8 cellular contexts compared by ENCODE assay signal in genomic region chr1:209672705-209673630, GRCh38. TPM values are rescaled to one million over a fixed set of nuclear protein-coding genes. Genes with fewer than 3 reads are reported as not detected.
DNase-seq lines count a peak whose midpoint lies in the region; ATAC-seq and TF ChIP-seq lines count a peak whose summit lies in the region.

No MANE protein-coding gene starts in this region.

- peaks cover 63% of the 10 kb centered on the region for H3K4me1 Mint-ChIP-seq in activated T-cell treated with anti-CD3 and anti-CD28 coated beads, Interleukin-2, amount 50 U/mL, for 72 hours (ENCODE audit: low read depth)

- peak overlapping the region; percentile 80 to 83 for H3K4me3 Mint-ChIP-seq in activated T-cell treated with anti-CD3 and anti-CD28 coated beads, Interleukin-2, amount 50 U/mL, for 72 hours

- H3K36me3 ChIP-seq in gastrocnemius medialis (no peaks in the 10 kb centered on the region), ovary (no peaks in the 10 kb centered on the region), transverse colon (no peaks in the 10 kb centered on the region)

- TF ChIP-seq CTCF in gastrocnemius medialis (IDR thresholded peaks at IDR 0.05 in 4 of 5, conservative IDR thresholded peaks at IDR 0.05 in 1 of 5): no peak
- no peak for TF ChIP-seq CTCF in ovary (IDR thresholded peaks at IDR 0.05)
- no peak for TF ChIP-seq CTCF in transverse colon (IDR thresholded peaks at IDR 0.05)

- H3K27ac Mint-ChIP-seq in activated T-cell treated with anti-CD3 and anti-CD28 coated beads, Interleukin-2, amount 50 U/mL, for 72 hours: peak overlapping the region; percentile 83

- TF ChIP-seq POLR2A in GM19099 (IDR thresholded peaks at IDR 0.05; ENCODE audit: extremely low read depth, insufficient read length, low read depth): peak; percentile 21
- no peak for TF ChIP-seq POLR2A in gastrocnemius medialis (IDR thresholded peaks at IDR 0.05)
- TF ChIP-seq POLR2A in ovary (IDR thresholded peaks at IDR 0.05): no peak
- TF ChIP-seq POLR2A in transverse colon (IDR thresholded peaks at IDR 0.05): no peak

- ATAC-seq in HG03097 (IDR thresholded peaks at IDR 0.05; ENCODE audit: low FRiP score, unreplicated experiment) (peak; percentile 83), gastrocnemius medialis (no peak)
- ATAC-seq in activated T-cell treated with anti-CD3 and anti-CD28 coated beads, Interleukin-2, amount 50 U/mL, for 72 hours (replicated peaks in 1 of 2): peak; percentile 84

- in situ Hi-C loops in gastrocnemius medialis (cut with MboI; ENCODE audit: low sequenced_read_pairs in 4 of 4) (no loop called here), transverse colon (cut with MboI; ENCODE audit: low pct_ligation_motif_present in 1 of 4, low pct_unique_long_range_greater_than_20kb in 1 of 4, low sequenced_read_pairs in 3 of 4) (no loop called here)

- H3K9me3 Mint-ChIP-seq in activated T-cell treated with anti-CD3 and anti-CD28 coated beads, Interleukin-2, amount 50 U/mL, for 72 hours: peaks cover 3 to 4% of the 10 kb centered on the region in 2 donors

- 74 to 79% (median 76%) methylated on average over 5 of the region's 5 CpGs for WGBS in ovary, 3 donors
- WGBS in transverse colon (ENCODE audit: low coverage in 1 of 2), 2 donors: 68 to 93% methylated on average over 3 to 5 of the region's 5 CpGs

- H3K27me3 ChIP-seq in gastrocnemius medialis: no peaks in the 10 kb centered on the region
- H3K27me3 ChIP-seq in ovary: no peaks in the 10 kb centered on the region
- H3K27me3 ChIP-seq in transverse colon: no peaks in the 10 kb centered on the region

- H3K27ac ChIP-seq in gastrocnemius medialis: peak overlapping the region; percentile 95 to 96 (median 95)
- H3K27ac ChIP-seq in ovary: peak overlapping the region in 1 of 2 donors; percentile 32
- H3K27ac ChIP-seq in transverse colon: no peak overlapping the region

- TF ChIP-seq EP300 in ovary (IDR thresholded peaks at IDR 0.05) (no peak), transverse colon (IDR thresholded peaks at IDR 0.05; ENCODE audit: low read depth) (no peak)

- H3K9me3 ChIP-seq in gastrocnemius medialis: no peaks in the 10 kb centered on the region
- H3K9me3 ChIP-seq in ovary: no peaks in the 10 kb centered on the region
- no peaks in the 10 kb centered on the region for H3K9me3 ChIP-seq in transverse colon

- DNase-seq in CD1c-positive myeloid dendritic cell (ENCODE audit: extremely low spot score): peak; percentile 86
- DNase-seq in activated T-cell treated with anti-CD3 and anti-CD28 coated beads, Interleukin-2, amount 50 U/mL, for 72 hours: peak; percentile 65 to 69
- no peak for DNase-seq in gastrocnemius medialis
- DNase-seq in ovary: no peak
- DNase-seq in transverse colon: no peak
- DNase-seq in activated effector memory CD4-positive, alpha-beta T cell treated with anti-CD3 and anti-CD28 coated beads, Interleukin-2, amount 50 U/mL, for 16 hours: no peak

- peaks cover 39% of the 10 kb centered on the region for H3K27me3 Mint-ChIP-seq in activated T-cell treated with anti-CD3 and anti-CD28 coated beads, Interleukin-2, amount 50 U/mL, for 72 hours (ENCODE audit: low read depth)

- intact Hi-C loops in gastrocnemius medialis (cut with DNase I; ENCODE audit: low total_unique reads): no loop called here
- intact Hi-C loops in ovary (cut with DNase I): no loop called here
- intact Hi-C loops in transverse colon (cut with DNase I; ENCODE audit: low total_unique reads): no loop called here

- H3K4me3 ChIP-seq in gastrocnemius medialis (no peak overlapping the region), ovary (no peak overlapping the region), transverse colon (no peak overlapping the region)

- H3K4me1 ChIP-seq in gastrocnemius medialis (peaks cover 61 to 68% of the 10 kb centered on the region in 2 donors), ovary (ENCODE audit: insufficient read depth) (peaks cover 13% of the 10 kb centered on the region), transverse colon (peaks cover 8 to 29% (median 19%) of the 10 kb centered on the region in 4 donors)

- peaks cover 8 to 12% of the 10 kb centered on the region in 2 donors for H3K36me3 Mint-ChIP-seq in activated T-cell treated with anti-CD3 and anti-CD28 coated beads, Interleukin-2, amount 50 U/mL, for 72 hours (ENCODE audit: insufficient read depth in 2 of 2)

RNA-seq across cellular contexts. Expression of gene G0S2, which starts 2.2 kb away (rescaled TPM):
- 10 to 100 TPM in 1 of 2 donors, 1 to 10 TPM in 1; 9.6 to 25.9 TPM for total RNA-seq in activated T-cell treated with anti-CD3 and anti-CD28 coated beads, Interleukin-2, amount 50 U/mL, for 72 hours
- 1,000 to 10,000 TPM in 1 of 4 donors, 100 to 1,000 TPM in 1, 10 to 100 TPM in 2; 29.1 to 1,155 (median 83.4) TPM for total RNA-seq in gastrocnemius medialis
- 100 to 1,000 TPM in 3 of 7 donors, 10 to 100 TPM in 4; 61.4 to 392 (median 79.2) TPM for total RNA-seq in ovary
- polyA plus RNA-seq in ovary: 10 to 100 TPM; 41.5 to 75.4 TPM
- 10 to 100 TPM in 2 of 4 donors, 1 to 10 TPM in 2; 1.8 to 84.2 (median 26.9) TPM for total RNA-seq in transverse colon

RNA-seq across cellular contexts. Expression of gene LAMB3, which starts 20.7 kb away (rescaled TPM):
- 10 to 100 TPM in 1 of 2 donors, 1 to 10 TPM in 1; 5.9 to 26.0 TPM for total RNA-seq in activated T-cell treated with anti-CD3 and anti-CD28 coated beads, Interleukin-2, amount 50 U/mL, for 72 hours
- total RNA-seq in gastrocnemius medialis: 1 to 10 TPM in 1 of 4 donors, under 1 TPM in 3; 0.61 to 1.9 (median 0.72) TPM
- total RNA-seq in ovary: 10 to 100 TPM in 1 of 7 donors, 1 to 10 TPM in 4, under 1 TPM in 2; 0.58 to 56.9 (median 4.2) TPM
- polyA plus RNA-seq in ovary: 1 to 10 TPM in 1 of 2 donors, under 1 TPM in 1; 0.54 to 7.0 TPM
- 100 to 1,000 TPM in 3 of 4 donors, 10 to 100 TPM in 1; 47.2 to 147 (median 126) TPM for total RNA-seq in transverse colon

RNA-seq across cellular contexts. Expression of gene HSD11B1, which starts 31.7 kb away (rescaled TPM):
- 1 to 10 TPM; 2.1 to 3.1 TPM for total RNA-seq in activated T-cell treated with anti-CD3 and anti-CD28 coated beads, Interleukin-2, amount 50 U/mL, for 72 hours
- total RNA-seq in gastrocnemius medialis (10 to 100 TPM in 1 of 4 donors, 1 to 10 TPM in 3; 3.0 to 16.0 (median 6.8) TPM), ovary (100 to 1,000 TPM in 1 of 7 donors, 10 to 100 TPM in 5, 1 to 10 TPM in 1; 7.4 to 106 (median 57.7) TPM), transverse colon (1 to 10 TPM in 3 of 4 donors, not detected in 1; 1.5 to 3.7 (median 2.6) TPM)
- polyA plus RNA-seq in ovary: 100 to 1,000 TPM in 1 of 2 donors, 10 to 100 TPM in 1; 32.0 to 265 TPM

Comparison
In these comparisons a context has a peak if more than half of its experiments do, and no peak if none do; other contexts are left out.
1. DNase-seq: peak in CD1c-positive myeloid dendritic cell (single experiment) and activated T-cell treated with anti-CD3 and anti-CD28 coated beads, Interleukin-2, amount 50 U/mL, for 72 hours (2 of 2); none in gastrocnemius medialis (0 of 2), ovary (0 of 5), transverse colon (single experiment) and activated effector memory CD4-positive, alpha-beta T cell treated with anti-CD3 and anti-CD28 coated beads, Interleukin-2, amount 50 U/mL, for 16 hours (single experiment).
2. ATAC-seq: peak in HG03097 (single experiment) and activated T-cell treated with anti-CD3 and anti-CD28 coated beads, Interleukin-2, amount 50 U/mL, for 72 hours (2 of 2); none in gastrocnemius medialis (0 of 2).
3. H3K27ac ChIP-seq: peak in gastrocnemius medialis (4 of 4); none in transverse colon (0 of 4).